1 cellular context compared by ENCODE assay signal in the genomic region with DNA sequence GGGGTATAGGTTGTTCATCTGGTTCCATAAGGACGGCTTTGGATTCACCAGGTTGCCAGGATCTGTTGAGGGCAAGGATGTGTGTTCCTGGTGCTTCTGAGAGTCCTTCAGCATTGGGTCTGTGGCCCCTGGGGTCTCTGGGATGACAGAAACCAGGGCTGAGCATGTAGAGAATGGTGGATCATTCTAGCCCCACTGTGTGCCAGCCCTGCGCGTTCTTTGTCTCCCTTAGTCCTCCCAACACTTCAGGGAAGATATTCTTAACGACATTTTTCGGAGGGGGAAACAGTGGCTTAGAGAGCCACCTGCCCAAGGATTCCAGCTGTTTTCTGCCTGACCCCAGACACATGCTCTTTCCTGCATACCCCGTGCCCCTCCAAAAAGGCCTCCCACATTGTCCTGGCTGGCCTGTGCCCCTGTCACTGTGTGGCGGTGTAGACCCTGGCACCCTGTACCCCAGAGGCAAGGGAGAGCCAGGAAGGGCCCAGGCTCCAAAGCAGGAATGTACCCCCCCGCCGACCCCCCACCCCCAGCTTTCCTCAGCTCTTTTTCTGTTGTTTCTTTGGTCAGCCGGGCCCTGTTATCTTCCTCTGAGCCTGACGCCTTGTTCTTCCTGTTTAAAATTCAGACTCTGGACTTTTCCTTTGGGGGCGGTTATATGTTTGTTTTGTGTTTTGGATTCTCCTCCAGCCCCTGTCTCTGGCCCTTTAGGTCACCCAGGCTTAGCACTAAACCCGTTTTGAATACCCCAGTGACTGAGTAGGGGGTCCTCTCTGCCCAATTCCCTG.
TF ChIP-seq lines count a peak whose summit lies in the region.

No MANE protein-coding gene starts in this region.

TF ChIP-seq in endothelial cell of umbilical vein, 7 proteins besides CTCF, POLR2A, EP300 and RAD21:
- TF ChIP-seq EZH2 (IDR thresholded peaks at IDR 0.05; ENCODE audit: borderline replicate concordance, low read depth, low read length, severe bottlenecking) (no peak), MYC (IDR thresholded peaks at IDR 0.05; ENCODE audit: low read depth, low read length) (no peak), JUN (IDR thresholded peaks at IDR 0.05; ENCODE audit: borderline replicate concordance, insufficient read depth, insufficient read length, low read depth) (no peak), POLR2AphosphoS5 (IDR thresholded peaks at IDR 0.05; ENCODE audit: insufficient read depth, low read depth, low read length) (peak; percentile 43)
- TF ChIP-seq, protein P1, sequence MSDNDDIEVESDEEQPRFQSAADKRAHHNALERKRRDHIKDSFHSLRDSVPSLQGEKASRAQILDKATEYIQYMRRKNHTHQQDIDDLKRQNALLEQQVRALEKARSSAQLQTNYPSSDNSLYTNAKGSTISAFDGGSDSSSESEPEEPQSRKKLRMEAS (IDR thresholded peaks at IDR 0.05; ENCODE audit: insufficient read depth, insufficient read length) = no peak
